24 cellular contexts compared by ENCODE assay signal in genomic region chr4:127214001-127214400, GRCh38.
DNase-seq lines count a peak whose midpoint lies in the region; ATAC-seq and TF ChIP-seq lines count a peak whose summit lies in the region.
"Had no signal": no experiment of that assay in that cellular context is flagged by ENCODE, and none has a peak within 500 bp of the region (broad histone marks: within the 10 kb centered on the region; RNA-seq: fewer than 3 reads in every experiment).

No MANE protein-coding gene starts in this region.

- no peak overlapping the region for H3K27ac ChIP-seq in neuronal stem cell (replicated peaks; ENCODE audit: low read length)
- H3K27ac ChIP-seq: ovary, stomach, vagina had no signal

- no peak overlapping the region for H3K23ac ChIP-seq in neuronal stem cell (ENCODE audit: low read depth, low read length, poor library complexity)

- no peak overlapping the region for H4K91ac ChIP-seq in neuronal stem cell (ENCODE audit: low read depth, low read length, poor library complexity)

- peak; percentile 37 for DNase-seq in AG20443 (ENCODE audit: low spot score)
- DNase-seq in astrocyte of the cerebellum (ENCODE audit: low read depth): peak; percentile 42
- DNase-seq in left ventricle myocardium superior: no peak
- no peak for DNase-seq in sciatic nerve (ENCODE audit: low spot score)
- DNase-seq in midbrain (lab: John Stamatoyannopoulos, UW): no peak
- DNase-seq in stimulated activated effector memory CD8-positive, alpha-beta T cell treated with anti-CD3 and anti-CD28 coated beads, Interleukin-12 subunit alpha, Interleukin-12 subunit beta, amount 100 ng/mL, for 72 hours (ENCODE audit: low spot score in 2 of 2): no peak
- DNase-seq in neuronal stem cell (ENCODE audit: low spot score): no peak
- no peak for DNase-seq in activated CD8-positive, alpha-beta memory T cell treated with anti-CD3 and anti-CD28 coated beads, Interleukin-2, amount 50 U/mL, for 4 hours
- DNase-seq: ACHN; activated CD4-positive, alpha-beta T cell treated with anti-CD3 and anti-CD28 coated beads for 1 hour; activated naive CD8-positive, alpha-beta T cell treated with anti-CD3 and anti-CD28 coated beads, Interleukin-2, amount 10 ng/mL, durations not matched to agents 7 days and 5 days; CD4-positive, CD25-positive, alpha-beta regulatory T cell; effector CD4-positive, alpha-beta T cell; GDM1; H7; Kasumi-1; NCI-H1105; NCI-H526; SK-N-SH; stomach; T1000 had no signal

- no peak overlapping the region for H3K4me3 ChIP-seq in astrocyte of the cerebellum (ENCODE audit: low read depth, low read length)
- H3K4me3 ChIP-seq in neuronal stem cell (ENCODE audit: low read length in 2 of 2): no peak overlapping the region
- H3K4me3 ChIP-seq: ovary, stomach, vagina had no signal

- H3K36me3 ChIP-seq in neuronal stem cell (replicated peaks in 1 of 2; ENCODE audit: control insufficient read depth in 2 of 2, insufficient read depth in 2 of 2, low read length in 2 of 2): no peaks in the 10 kb centered on the region
- H3K36me3 ChIP-seq: ovary, stomach, vagina had no signal

- H3K4ac ChIP-seq in neuronal stem cell (ENCODE audit: low read length): no peak overlapping the region

- no peak overlapping the region for H2BK5ac ChIP-seq in neuronal stem cell (ENCODE audit: low read length)

- H2AK5ac ChIP-seq in neuronal stem cell (ENCODE audit: low read depth, low read length): no peak overlapping the region

- no peaks in the 10 kb centered on the region for H3K4me1 ChIP-seq in neuronal stem cell (ENCODE audit: control insufficient read depth in 2 of 2, insufficient read depth in 1 of 2, low read depth in 1 of 2, low read length in 2 of 2)

- H2BK15ac ChIP-seq in neuronal stem cell (ENCODE audit: low read length): no peak overlapping the region

- H3K79me1 ChIP-seq in neuronal stem cell (ENCODE audit: low read depth, low read length): no peaks in the 10 kb centered on the region

- H4K8ac ChIP-seq in neuronal stem cell (ENCODE audit: low read depth, low read length): no peak overlapping the region

- H3K9ac ChIP-seq in neuronal stem cell (ENCODE audit: low read depth, low read length, poor library complexity): no peak overlapping the region
- H3K9ac ChIP-seq: SK-N-SH had no signal

- no peaks in the 10 kb centered on the region for H3K9me3 ChIP-seq in neuronal stem cell (replicated peaks in 1 of 2; ENCODE audit: control insufficient read depth in 2 of 2, insufficient read depth in 1 of 2, low read depth in 1 of 2, low read length in 2 of 2)
- H3K9me3 ChIP-seq: ovary, SK-N-SH, stomach, vagina had no signal

- intact Hi-C loops in left ventricle myocardium superior (cut with micrococcal nuclease) (no loop called here), sciatic nerve (cut with DNase I) (no loop called here)

- H3K9me3 Mint-ChIP-seq in stimulated activated effector memory CD8-positive, alpha-beta T cell treated with anti-CD3 and anti-CD28 coated beads, Interleukin-12 subunit alpha, Interleukin-12 subunit beta, amount 100 ng/mL, for 72 hours: peaks cover 9% of the 10 kb centered on the region
- H3K9me3 Mint-ChIP-seq: activated naive CD8-positive, alpha-beta T cell treated with anti-CD3 and anti-CD28 coated beads, Interleukin-2, amount 10 ng/mL, durations not matched to agents 7 days and 5 days had no signal

- TF ChIP-seq CTCF in astrocyte of the cerebellum (IDR thresholded peaks at IDR 0.05; ENCODE audit: low read depth, low read length, missing control alignments): no peak

- no peak overlapping the region for H3K14ac ChIP-seq in neuronal stem cell (ENCODE audit: low read length)

- ATAC-seq in left ventricle myocardium superior (peak; percentile 81), sciatic nerve (peak; percentile 88)
- ATAC-seq in stimulated activated effector memory CD8-positive, alpha-beta T cell treated with anti-CD3 and anti-CD28 coated beads, Interleukin-12 subunit alpha, Interleukin-12 subunit beta, amount 100 ng/mL, for 72 hours: no peak
- ATAC-seq: activated T-helper 17 cell treated with anti-CD3 and anti-CD28 coated beads, Interleukin-2, amount 50 U/mL, for 72 hours had no signal

- no peak overlapping the region for H2BK120ac ChIP-seq in neuronal stem cell (ENCODE audit: low read depth, low read length)

- H3K4me1 Mint-ChIP-seq in stimulated activated effector memory CD8-positive, alpha-beta T cell treated with anti-CD3 and anti-CD28 coated beads, Interleukin-12 subunit alpha, Interleukin-12 subunit beta, amount 100 ng/mL, for 72 hours: no peaks in the 10 kb centered on the region
- H3K4me1 Mint-ChIP-seq: activated naive CD8-positive, alpha-beta T cell treated with anti-CD3 and anti-CD28 coated beads, Interleukin-2, amount 10 ng/mL, durations not matched to agents 7 days and 5 days; activated T-helper 17 cell treated with anti-CD3 and anti-CD28 coated beads, Interleukin-2, amount 50 U/mL, for 72 hours; CD4-positive, CD25-positive, alpha-beta regulatory T cell had no signal

- H3K27ac Mint-ChIP-seq in stimulated activated effector memory CD8-positive, alpha-beta T cell treated with anti-CD3 and anti-CD28 coated beads, Interleukin-12 subunit alpha, Interleukin-12 subunit beta, amount 100 ng/mL, for 72 hours: no peak overlapping the region
- H3K27ac Mint-ChIP-seq: activated naive CD8-positive, alpha-beta T cell treated with anti-CD3 and anti-CD28 coated beads, Interleukin-2, amount 10 ng/mL, durations not matched to agents 7 days and 5 days; activated T-helper 17 cell treated with anti-CD3 and anti-CD28 coated beads, Interleukin-2, amount 50 U/mL, for 72 hours; CD4-positive, CD25-positive, alpha-beta regulatory T cell had no signal

- in situ Hi-C loops in astrocyte of the cerebellum (cut with HindIII; ENCODE audit: low sequenced_read_pairs): no loop called here

- H2AFZ ChIP-seq in neuronal stem cell (ENCODE audit: low read length): no peak overlapping the region

- no CpG with 5 or more reads among the region's 1 CpG for WGBS in neuronal stem cell (ENCODE audit: extremely low coverage in 2 of 2, insufficient read length in 2 of 2, insufficient replicate concordance in 1 of 2), 2 donors

- H3K4me2 ChIP-seq in neuronal stem cell (ENCODE audit: insufficient read depth, low read length, poor library complexity, severe bottlenecking): no peak overlapping the region
- H3K4me2 ChIP-seq: SK-N-SH had no signal

- no peak overlapping the region for H3K4me3 Mint-ChIP-seq in stimulated activated effector memory CD8-positive, alpha-beta T cell treated with anti-CD3 and anti-CD28 coated beads, Interleukin-12 subunit alpha, Interleukin-12 subunit beta, amount 100 ng/mL, for 72 hours
- H3K4me3 Mint-ChIP-seq: activated naive CD8-positive, alpha-beta T cell treated with anti-CD3 and anti-CD28 coated beads, Interleukin-2, amount 10 ng/mL, durations not matched to agents 7 days and 5 days; activated T-helper 17 cell treated with anti-CD3 and anti-CD28 coated beads, Interleukin-2, amount 50 U/mL, for 72 hours; CD4-positive, CD25-positive, alpha-beta regulatory T cell had no signal

- no peak overlapping the region for H3K18ac ChIP-seq in neuronal stem cell (ENCODE audit: low read length)

- no peak overlapping the region for H2BK12ac ChIP-seq in neuronal stem cell (ENCODE audit: low read length)

- H3K27me3 ChIP-seq in neuronal stem cell (ENCODE audit: control insufficient read depth in 3 of 3, insufficient read depth in 3 of 3, low read depth in 1 of 3, low read length in 3 of 3): no peaks in the 10 kb centered on the region
- H3K27me3 ChIP-seq: ovary, stomach, vagina had no signal

- H3K36me3 Mint-ChIP-seq in stimulated activated effector memory CD8-positive, alpha-beta T cell treated with anti-CD3 and anti-CD28 coated beads, Interleukin-12 subunit alpha, Interleukin-12 subunit beta, amount 100 ng/mL, for 72 hours: no peaks in the 10 kb centered on the region
- H3K36me3 Mint-ChIP-seq: activated naive CD8-positive, alpha-beta T cell treated with anti-CD3 and anti-CD28 coated beads, Interleukin-2, amount 10 ng/mL, durations not matched to agents 7 days and 5 days; CD4-positive, CD25-positive, alpha-beta regulatory T cell had no signal

Comparison
In these comparisons a context has a peak if more than half of its experiments do, and no peak if none do; other contexts are left out.
1. DNase-seq: peak in AG20443 (single experiment) and astrocyte of the cerebellum (single experiment); none in left ventricle myocardium superior (single experiment), sciatic nerve (single experiment), midbrain (single experiment), stimulated activated effector memory CD8-positive, alpha-beta T cell treated with anti-CD3 and anti-CD28 coated beads, Interleukin-12 subunit alpha, Interleukin-12 subunit beta, amount 100 ng/mL, for 72 hours (0 of 2), neuronal stem cell (single experiment) and activated CD8-positive, alpha-beta memory T cell treated with anti-CD3 and anti-CD28 coated beads, Interleukin-2, amount 50 U/mL, for 4 hours (single experiment).